Comparison of ENCODE assay signal across 18 cellular contexts in the genomic region with DNA sequence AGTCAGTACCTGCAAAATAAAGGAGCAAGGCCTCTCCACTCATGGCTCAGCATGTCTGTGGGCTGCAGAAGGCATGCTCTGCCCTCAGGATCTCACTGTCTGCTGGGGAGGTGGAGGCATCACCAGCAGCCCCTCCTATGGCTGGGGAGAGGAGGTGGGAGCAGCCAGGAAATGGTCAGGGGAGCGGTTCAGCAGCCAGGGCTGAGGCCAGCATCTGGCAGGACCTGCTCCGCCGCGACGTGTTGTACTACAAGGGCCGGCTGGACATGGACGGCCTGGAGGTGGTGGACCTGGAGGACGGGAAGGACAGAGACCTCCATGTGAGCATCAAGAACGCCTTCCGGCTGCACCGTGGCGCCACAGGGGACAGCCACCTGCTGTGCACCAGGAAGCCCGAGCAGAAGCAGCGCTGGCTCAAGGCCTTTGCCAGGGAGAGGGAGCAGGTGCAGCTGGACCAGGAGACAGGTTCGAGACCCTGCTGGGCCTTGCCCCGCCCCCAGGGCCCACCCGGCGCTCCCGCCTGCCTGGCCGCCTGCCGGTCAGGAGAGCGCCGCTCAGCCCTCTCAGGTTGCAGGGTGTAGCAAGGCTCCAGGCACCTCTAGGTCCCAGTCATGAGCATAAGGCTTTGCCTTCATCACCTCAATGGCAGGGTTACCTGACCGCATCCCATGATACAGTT.
"Had no signal": no experiment of that assay in that cellular context is flagged by ENCODE, and none has a peak within 500 bp of the region (broad histone marks: within the 10 kb centered on the region; RNA-seq: fewer than 3 reads in every experiment).

No MANE protein-coding gene starts in this region.

- H3K27ac ChIP-seq: coronary artery, psoas muscle, VCaP had no signal

- H3K4me2 ChIP-seq: SK-N-SH had no signal

- ATAC-seq: activated CD4-positive, alpha-beta T cell treated with anti-CD3 and anti-CD28 coated beads for 36 hours; activated CD8-positive, alpha-beta T cell treated with anti-CD3 and anti-CD28 coated beads for 36 hours had no signal

- H3K4me3 ChIP-seq: coronary artery, lung, psoas muscle had no signal

- H3K9me3 ChIP-seq: psoas muscle, SK-N-SH had no signal

- DNase-seq: activated CD4-positive, alpha-beta T cell treated with anti-CD3 and anti-CD28 coated beads for 36 hours; activated CD8-positive, alpha-beta memory T cell treated with anti-CD3 and anti-CD28 coated beads, Interleukin-2, amount 50 U/mL, for 4 hours; activated CD8-positive, alpha-beta T cell treated with anti-CD3 and anti-CD28 coated beads for 36 hours; activated naive CD4-positive, alpha-beta T cell treated with anti-CD3 and anti-CD28 coated beads for 36 hours; caudate nucleus; effector CD8-positive, alpha-beta T cell; hypothalamus; naive B cell; occipital lobe; SK-N-SH; stimulated activated CD4-positive, alpha-beta T cell treated with anti-CD3 and anti-CD28 coated beads, Interleukin-4, amount 100 ng/mL, for 24 hours; substantia nigra; T-helper 1 cell; trophoblast cell had no signal

- H3K9ac ChIP-seq: SK-N-SH had no signal
